ENCODE assay signal across 8 cellular contexts in the genomic region with DNA sequence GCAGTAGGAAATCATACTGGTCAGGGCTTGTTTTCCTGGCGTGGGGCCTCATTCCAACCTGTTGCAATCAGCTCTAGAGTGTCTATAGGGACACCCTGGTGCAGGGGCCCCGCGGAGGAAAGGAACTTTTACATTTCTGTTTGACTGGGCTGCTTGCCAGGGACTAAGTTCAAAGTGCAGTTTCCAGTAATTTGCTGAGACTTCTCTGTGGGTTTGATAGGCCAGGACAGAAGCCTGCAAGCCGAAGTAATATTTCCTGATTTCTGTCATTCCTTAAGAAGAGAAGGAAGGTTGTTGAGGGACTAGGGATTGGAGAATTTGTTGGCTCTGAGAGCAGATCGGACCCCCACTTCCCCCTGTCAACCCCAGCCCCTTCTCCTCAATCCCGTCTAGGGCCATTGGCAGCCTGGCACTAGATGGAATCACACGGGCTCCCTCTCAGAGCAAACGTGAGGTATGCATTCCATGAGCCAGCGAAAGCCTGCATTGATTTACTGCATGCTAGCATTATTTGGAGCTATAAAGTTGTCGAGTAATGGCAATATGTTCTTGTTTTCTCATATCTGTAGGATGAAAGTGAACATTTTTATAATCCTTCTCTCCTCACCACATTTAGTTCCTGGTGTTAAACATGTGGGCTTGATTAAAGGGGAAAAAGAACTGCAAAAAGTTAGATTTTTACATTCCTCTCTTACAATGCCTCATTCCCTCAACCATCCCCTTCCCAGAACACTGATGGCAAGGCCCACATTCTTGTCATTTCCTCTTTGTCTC.
A peak's percentile ranks its signal among the peaks of the same experiment; 100 is the strongest.
DNase-seq lines count a peak whose midpoint lies in the region; ATAC-seq and TF ChIP-seq lines count a peak whose summit lies in the region.

No MANE protein-coding gene starts in this region.

- H2BK12ac ChIP-seq in trophoblast cell (ENCODE audit: low read length) = no peak overlapping the region

- no peak overlapping the region for H3K18ac ChIP-seq in trophoblast cell (ENCODE audit: low read length)

- no peak overlapping the region for H3K4me2 ChIP-seq in trophoblast cell (ENCODE audit: low read length)

- H3K27me3 ChIP-seq in gastroesophageal sphincter = no peaks in the 10 kb centered on the region
- no peaks in the 10 kb centered on the region for H3K27me3 ChIP-seq in trophoblast cell (ENCODE audit: insufficient read depth, low read length)

- peaks cover 0 to 30% (median 13%) of the 10 kb centered on the region in 3 donors for H3K4me1 ChIP-seq in gastroesophageal sphincter
- H3K4me1 ChIP-seq in trophoblast cell (ENCODE audit: control insufficient read depth in 1 of 2, insufficient read depth in 2 of 2, low read length in 2 of 2) = peaks cover 7 to 9% of the 10 kb centered on the region in 2 experiments

- H3K36me3 ChIP-seq in gastroesophageal sphincter (no peaks in the 10 kb centered on the region), trophoblast cell (ENCODE audit: control insufficient read depth in 1 of 2, insufficient read depth in 2 of 2, low read length in 2 of 2) (no peaks in the 10 kb centered on the region)

- no peak overlapping the region for H3K9ac ChIP-seq in trophoblast cell (ENCODE audit: low read length)

- TF ChIP-seq EP300 in gastroesophageal sphincter (IDR thresholded peaks at IDR 0.05) = no peak

- TF ChIP-seq CTCF in gastroesophageal sphincter (IDR thresholded peaks at IDR 0.05) = no peak

- H3K14ac ChIP-seq in trophoblast cell (ENCODE audit: low read length) = no peak overlapping the region

- H2AK5ac ChIP-seq in trophoblast cell (ENCODE audit: low read length) = no peak overlapping the region

- H3K9me3 ChIP-seq in gastroesophageal sphincter (no peaks in the 10 kb centered on the region), trophoblast cell (ENCODE audit: insufficient read depth, low read depth, low read length) (no peaks in the 10 kb centered on the region)

- no peak overlapping the region for H4K8ac ChIP-seq in trophoblast cell (ENCODE audit: low read depth, low read length)

- H3K27ac ChIP-seq in gastroesophageal sphincter (peak overlapping the region in 3 of 4 donors; percentile 59 to 76 (median 70)), trophoblast cell (ENCODE audit: low read depth, low read length) (no peak overlapping the region)

- H3K79me2 ChIP-seq in trophoblast cell (ENCODE audit: control insufficient read depth, insufficient read depth, low read length, poor library complexity) = no peaks in the 10 kb centered on the region

- H2AFZ ChIP-seq in trophoblast cell (ENCODE audit: insufficient read depth, low read length, poor library complexity) = no peak overlapping the region

- H4K12ac ChIP-seq in trophoblast cell (ENCODE audit: low read depth, low read length) = no peak overlapping the region

- no peak overlapping the region for H3K23ac ChIP-seq in trophoblast cell (ENCODE audit: low read length)

- 29 to 40% methylated on average over 6 to 8 of the region's 10 CpGs for WGBS in gastroesophageal sphincter (ENCODE audit: low coverage in 1 of 2), 2 donors
- WGBS in trophoblast cell (ENCODE audit: extremely low coverage, insufficient coverage, insufficient read length) = no CpG with 5 or more reads among the region's 10 CpGs

- H2BK120ac ChIP-seq in trophoblast cell (ENCODE audit: insufficient read depth, low read length, poor library complexity) = no peak overlapping the region

- H3K4ac ChIP-seq in trophoblast cell (ENCODE audit: low read depth, low read length) = no peak overlapping the region

- no peak overlapping the region for H2BK5ac ChIP-seq in trophoblast cell (ENCODE audit: low read depth, low read length, poor library complexity)

- DNase-seq in GM04503 (ENCODE audit: low read depth) (peak; percentile 31), SKM-1 (lab: John Stamatoyannopoulos, UW; ENCODE audit: unreplicated experiment) (peak; percentile 61), trophoblast cell (peak; percentile 25 to 46), NCI-H82 treated with DMSO at 0.1 percent for 48 hours (lab: John Stamatoyannopoulos, UW; ENCODE audit: unreplicated experiment) (no peak), retina (no peak), NCI-H82 (lab: John Stamatoyannopoulos, UW) (no peak)
- DNase-seq in stimulated activated CD4-positive, alpha-beta T cell treated with anti-CD3 and anti-CD28 coated beads, Interleukin-2, amount 100 ng/mL, for 48 hours = no peak

- peak; percentile 88 for ATAC-seq in gastroesophageal sphincter

- no peak overlapping the region for H4K91ac ChIP-seq in trophoblast cell (ENCODE audit: low read depth, low read length)

- no peak overlapping the region for H3K4me3 ChIP-seq in gastroesophageal sphincter
- H3K4me3 ChIP-seq in trophoblast cell (ENCODE audit: low read depth, low read length) = no peak overlapping the region

- H3K79me1 ChIP-seq in trophoblast cell (ENCODE audit: low read length) = peaks cover 3% of the 10 kb centered on the region

- TF ChIP-seq POLR2A in gastroesophageal sphincter (IDR thresholded peaks at IDR 0.05) = no peak

Comparison
In these comparisons a context has a peak if more than half of its experiments do, and no peak if none do; other contexts are left out.
1. DNase-seq: peak in GM04503 (single experiment), SKM-1 (single experiment) and trophoblast cell (2 of 2); none in NCI-H82 treated with DMSO at 0.1 percent for 48 hours (single experiment), retina (single experiment), NCI-H82 (single experiment) and stimulated activated CD4-positive, alpha-beta T cell treated with anti-CD3 and anti-CD28 coated beads, Interleukin-2, amount 100 ng/mL, for 48 hours (0 of 2).